8 cellular contexts compared by ENCODE assay signal in genomic region chr1:8873001-8873400, GRCh38. TPM values are rescaled to one million over a fixed set of nuclear protein-coding genes. Genes with fewer than 3 reads are reported as not detected.
DNase-seq lines count a peak whose midpoint lies in the region; ATAC-seq and TF ChIP-seq lines count a peak whose summit lies in the region.

No MANE protein-coding gene starts in this region.

- CTCF ChIA-PET in MCF 10A (lab: Yijun Ruan, JAX): interaction anchor here (1.0 to 1.8 kb wide), 2 partner anchors 10 to 24 kb away, joined by 3 to 8 read pairs; no protein-coding TSS in a partner anchor

- H3K36me3 Mint-ChIP-seq in MCF 10A (ENCODE audit: insufficient read depth, unreplicated experiment) (peaks cover 100% of the 10 kb centered on the region), memory B cell (peaks cover 32% of the 10 kb centered on the region)

- intact Hi-C loops in MCF 10A (cut with micrococcal nuclease): loop anchor here (5.0 kb wide), 2 partner anchors 39 to 114 kb away; no protein-coding TSS in a partner anchor

- no peaks in the 10 kb centered on the region for H3K27me3 Mint-ChIP-seq in MCF 10A (ENCODE audit: insufficient read depth, unreplicated experiment)
- no peaks in the 10 kb centered on the region for H3K27me3 Mint-ChIP-seq in memory B cell

- H3K27ac Mint-ChIP-seq in MCF 10A (ENCODE audit: low read depth, unreplicated experiment) (peak overlapping the region; percentile 31), memory B cell (peak overlapping the region; percentile 41)

- ATAC-seq in memory B cell (ENCODE audit: low read depth): no peak

- H3K4me3 Mint-ChIP-seq in MCF 10A (ENCODE audit: unreplicated experiment) (peak overlapping the region; percentile 84), memory B cell (no peak overlapping the region)

- H3K9me3 Mint-ChIP-seq in MCF 10A (ENCODE audit: unreplicated experiment) (no peaks in the 10 kb centered on the region), memory B cell (no peaks in the 10 kb centered on the region)

- peak; percentile 9 for DNase-seq in stimulated activated CD4-positive, alpha-beta T cell treated with anti-CD3 and anti-CD28 coated beads, Interleukin-15, amount 100 ng/mL, for 24 hours
- no peak for DNase-seq in stimulated activated CD4-positive, alpha-beta T cell treated with anti-CD3 and anti-CD28 coated beads, Interleukin-12 subunit alpha, Interleukin-12 subunit beta, amount 100 ng/mL, for 4 hours
- no peak for DNase-seq in MCF 10A (ENCODE audit: unreplicated experiment)
- DNase-seq in memory B cell (ENCODE audit: low spot score in 2 of 2): no peak
- no peak for DNase-seq in stimulated activated naive CD4-positive, alpha-beta T cell (lab: John Stamatoyannopoulos, UW)
- no peak for DNase-seq in NCI-H1930 (lab: John Stamatoyannopoulos, UW)
- no peak for DNase-seq in nucleus accumbens (lab: John Stamatoyannopoulos, UW)
- no peak for DNase-seq in COR-L47 (lab: John Stamatoyannopoulos, UW)

- TF ChIP-seq CTCF in MCF 10A (IDR thresholded peaks at IDR 0.05; ENCODE audit: unreplicated experiment): no peak

- POLR2A ChIA-PET in MCF 10A (lab: Yijun Ruan, JAX): interaction anchor here (0.5 to 2.5 kb wide), 23 partner anchors 8 to 348 kb away, joined by 3 to 22 read pairs (median 4); partner anchors contain the start of gene RERE

- no TSS peak for BruUV-seq in MCF 10A (replicated peaks; lab: Mats Ljungman, UMichigan)

- H3K4me1 Mint-ChIP-seq in MCF 10A (ENCODE audit: insufficient read depth, unreplicated experiment) (peaks cover 47% of the 10 kb centered on the region), memory B cell (peaks cover 21% of the 10 kb centered on the region)

RNA-seq across cellular contexts. Expression of gene ENO1, which starts 5.5 kb away (rescaled TPM):
- total RNA-seq in MCF 10A (2022): 2,592 and 2,811 TPM in 2 replicates

RNA-seq across cellular contexts. Expression of gene RERE, which starts 55.6 kb away (rescaled TPM):
- total RNA-seq in MCF 10A (2022): 36.8 and 48.4 TPM in 2 replicates
